Comparison of ENCODE assay signal across 1 cellular context in the genomic region with DNA sequence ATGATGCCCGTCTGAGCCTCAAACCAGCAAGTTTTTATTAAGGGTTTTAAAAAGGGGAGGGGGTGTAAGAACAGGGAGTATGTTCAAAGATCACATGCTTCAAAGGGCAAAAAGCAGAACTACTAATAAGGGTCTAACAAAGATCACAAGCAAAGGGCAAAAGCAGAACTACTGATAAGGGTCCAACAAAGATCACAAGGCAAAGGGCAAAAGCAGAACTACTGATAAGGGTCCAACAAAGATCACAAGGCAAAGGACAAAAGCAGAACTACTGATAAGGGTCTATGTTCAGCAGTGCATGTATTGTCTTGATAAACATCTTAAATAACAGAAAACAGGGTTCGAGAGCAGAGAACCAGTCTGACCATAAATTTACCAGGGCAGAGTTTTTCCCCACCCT.
A peak's percentile ranks its signal among the peaks of the same experiment; 100 is the strongest.
TF ChIP-seq lines count a peak whose summit lies in the region.
"Not testable (repeated sequence)": the region's sequence is repeated elsewhere in the genome, so short reads cannot be mapped to it uniquely, and the experiment has no call there.

No MANE protein-coding gene starts in this region.

TF ChIP-seq in HepG2, 621 proteins besides CTCF, POLR2A, EP300 and RAD21 (continued from another document):
- TF ChIP-seq, protein P1, sequence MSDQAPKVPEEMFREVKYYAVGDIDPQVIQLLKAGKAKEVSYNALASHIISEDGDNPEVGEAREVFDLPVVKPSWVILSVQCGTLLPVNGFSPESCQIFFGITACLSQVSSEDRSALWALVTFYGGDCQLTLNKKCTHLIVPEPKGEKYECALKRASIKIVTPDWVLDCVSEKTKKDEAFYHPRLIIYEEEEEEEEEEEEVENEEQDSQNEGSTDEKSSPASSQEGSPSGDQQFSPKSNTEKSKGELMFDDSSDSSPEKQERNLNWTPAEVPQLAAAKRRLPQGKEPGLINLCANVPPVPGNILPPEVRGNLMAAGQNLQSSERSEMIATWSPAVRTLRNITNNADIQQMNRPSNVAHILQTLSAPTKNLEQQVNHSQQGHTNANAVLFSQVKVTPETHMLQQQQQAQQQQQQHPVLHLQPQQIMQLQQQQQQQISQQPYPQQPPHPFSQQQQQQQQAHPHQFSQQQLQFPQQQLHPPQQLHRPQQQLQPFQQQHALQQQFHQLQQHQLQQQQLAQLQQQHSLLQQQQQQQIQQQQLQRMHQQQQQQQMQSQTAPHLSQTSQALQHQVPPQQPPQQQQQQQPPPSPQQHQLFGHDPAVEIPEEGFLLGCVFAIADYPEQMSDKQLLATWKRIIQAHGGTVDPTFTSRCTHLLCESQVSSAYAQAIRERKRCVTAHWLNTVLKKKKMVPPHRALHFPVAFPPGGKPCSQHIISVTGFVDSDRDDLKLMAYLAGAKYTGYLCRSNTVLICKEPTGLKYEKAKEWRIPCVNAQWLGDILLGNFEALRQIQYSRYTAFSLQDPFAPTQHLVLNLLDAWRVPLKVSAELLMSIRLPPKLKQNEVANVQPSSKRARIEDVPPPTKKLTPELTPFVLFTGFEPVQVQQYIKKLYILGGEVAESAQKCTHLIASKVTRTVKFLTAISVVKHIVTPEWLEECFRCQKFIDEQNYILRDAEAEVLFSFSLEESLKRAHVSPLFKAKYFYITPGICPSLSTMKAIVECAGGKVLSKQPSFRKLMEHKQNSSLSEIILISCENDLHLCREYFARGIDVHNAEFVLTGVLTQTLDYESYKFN (CRISPR knock-in tag; conservative IDR thresholded peaks at IDR 0.05) = peak; percentile 78
- TF ChIP-seq SOX13 (IDR thresholded peaks at IDR 0.05) (peak; percentile 54; the same call in 1 of the 2 replicates), SOX13 (CRISPR knock-in tag; conservative IDR thresholded peaks at IDR 0.05 in 1 of 2, IDR thresholded peaks at IDR 0.05 in 1 of 2) (peak in 1 of 2 experiments; percentile 83; a peak in 2 of 4 replicates), ZMYM4 (CRISPR knock-in tag; IDR thresholded peaks at IDR 0.05) (peak; percentile 17; the same call in 1 of the 2 replicates), NR2F1 (CRISPR knock-in tag; IDR thresholded peaks at IDR 0.05) (0 out of 4 replicates have a peak, but pooled peaks of 1 of the 2 experiments have one; percentile 13), NR2F6 (IDR thresholded peaks at IDR 0.05) (peak; percentile 40), NR2C2 (CRISPR knock-in tag; IDR thresholded peaks at IDR 0.05; ENCODE audit: borderline replicate concordance) (0 out of 2 replicates have a peak, but pooled peaks have one; percentile 30), SOX6 (CRISPR knock-in tag; IDR thresholded peaks at IDR 0.05) (peak; percentile 90), ESRRA (CRISPR knock-in tag; IDR thresholded peaks at IDR 0.05; ENCODE audit: low read depth) (0 out of 2 replicates have a peak, but pooled peaks have one; percentile 49), POGZ (CRISPR knock-in tag; IDR thresholded peaks at IDR 0.05) (0 out of 2 replicates have a peak, but pooled peaks have one; percentile 50), NCOR1 (IDR thresholded peaks at IDR 0.05; ENCODE audit: borderline replicate concordance, low read length) (peak; percentile 52; the same call in 1 of the 2 replicates), HNF4A (CRISPR knock-in tag; IDR thresholded peaks at IDR 0.05) (peak; percentile 70), SOX5 (CRISPR knock-in tag; IDR thresholded peaks at IDR 0.05; ENCODE audit: borderline replicate concordance) (peak; percentile 55; the same call in 1 of the 2 replicates)
- TF ChIP-seq NR2F6 (CRISPR knock-in tag; IDR thresholded peaks at IDR 0.05); SOX6 (IDR thresholded peaks at IDR 0.05): not testable (repeated sequence)
- TF ChIP-seq, protein P2, sequence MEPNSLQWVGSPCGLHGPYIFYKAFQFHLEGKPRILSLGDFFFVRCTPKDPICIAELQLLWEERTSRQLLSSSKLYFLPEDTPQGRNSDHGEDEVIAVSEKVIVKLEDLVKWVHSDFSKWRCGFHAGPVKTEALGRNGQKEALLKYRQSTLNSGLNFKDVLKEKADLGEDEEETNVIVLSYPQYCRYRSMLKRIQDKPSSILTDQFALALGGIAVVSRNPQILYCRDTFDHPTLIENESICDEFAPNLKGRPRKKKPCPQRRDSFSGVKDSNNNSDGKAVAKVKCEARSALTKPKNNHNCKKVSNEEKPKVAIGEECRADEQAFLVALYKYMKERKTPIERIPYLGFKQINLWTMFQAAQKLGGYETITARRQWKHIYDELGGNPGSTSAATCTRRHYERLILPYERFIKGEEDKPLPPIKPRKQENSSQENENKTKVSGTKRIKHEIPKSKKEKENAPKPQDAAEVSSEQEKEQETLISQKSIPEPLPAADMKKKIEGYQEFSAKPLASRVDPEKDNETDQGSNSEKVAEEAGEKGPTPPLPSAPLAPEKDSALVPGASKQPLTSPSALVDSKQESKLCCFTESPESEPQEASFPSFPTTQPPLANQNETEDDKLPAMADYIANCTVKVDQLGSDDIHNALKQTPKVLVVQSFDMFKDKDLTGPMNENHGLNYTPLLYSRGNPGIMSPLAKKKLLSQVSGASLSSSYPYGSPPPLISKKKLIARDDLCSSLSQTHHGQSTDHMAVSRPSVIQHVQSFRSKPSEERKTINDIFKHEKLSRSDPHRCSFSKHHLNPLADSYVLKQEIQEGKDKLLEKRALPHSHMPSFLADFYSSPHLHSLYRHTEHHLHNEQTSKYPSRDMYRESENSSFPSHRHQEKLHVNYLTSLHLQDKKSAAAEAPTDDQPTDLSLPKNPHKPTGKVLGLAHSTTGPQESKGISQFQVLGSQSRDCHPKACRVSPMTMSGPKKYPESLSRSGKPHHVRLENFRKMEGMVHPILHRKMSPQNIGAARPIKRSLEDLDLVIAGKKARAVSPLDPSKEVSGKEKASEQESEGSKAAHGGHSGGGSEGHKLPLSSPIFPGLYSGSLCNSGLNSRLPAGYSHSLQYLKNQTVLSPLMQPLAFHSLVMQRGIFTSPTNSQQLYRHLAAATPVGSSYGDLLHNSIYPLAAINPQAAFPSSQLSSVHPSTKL (CRISPR knock-in tag; IDR thresholded peaks at IDR 0.05) = peak; percentile 28; the same call in 1 of the 2 replicates
TF ChIP-seq in HepG2: peak in this region for 20; not testable (repeated sequence) for 601.
